Comparison of ENCODE assay signal across 30 cellular contexts in genomic region chr17:9298776-9299295, GRCh38.
"Had no signal": no experiment of that assay in that cellular context is flagged by ENCODE, and none has a peak within 500 bp of the region (broad histone marks: within the 10 kb centered on the region; RNA-seq: fewer than 3 reads in every experiment).

No MANE protein-coding gene starts in this region.

- DNase-seq: activated CD4-positive, alpha-beta T cell treated with anti-CD3 and anti-CD28 coated beads for 4 hours; activated CD4-positive, alpha-beta T cell treated with anti-CD3 and anti-CD28 coated beads, Interleukin-2, amount 50 U/mL, for 4 hours; activated effector memory CD4-positive, alpha-beta T cell treated with anti-CD3 and anti-CD28 coated beads, Interleukin-2, amount 50 U/mL, for 16 hours; activated naive CD4-positive, alpha-beta T cell treated with anti-CD3 and anti-CD28 coated beads for 36 hours; activated naive CD8-positive, alpha-beta T cell treated with anti-CD3 and anti-CD28 coated beads for 36 hours; activated T-cell treated with anti-CD3 and anti-CD28 coated beads, Interleukin-2, amount 50 U/mL, for 1 hour; adrenal gland; aorta; body of pancreas; dorsolateral prefrontal cortex; effector memory CD4-positive, alpha-beta T cell; erythroblast; foreskin fibroblast; heart left ventricle; hypothalamus; kidney glomerular epithelial cell; left lung; lower lobe of right lung; mesendoderm; natural killer cell; occipital lobe; sigmoid colon; stimulated activated naive CD4-positive, alpha-beta T cell treated with Interleukin-2 at 50 U/mL for 16 hours; T-helper 1 cell had no signal

- H3K27me3 ChIP-seq: adrenal gland, body of pancreas, cardiac muscle cell, dorsolateral prefrontal cortex, heart left ventricle, left lung, neural progenitor cell, sigmoid colon, tibial nerve had no signal

- H3K36me3 ChIP-seq: adrenal gland, cardiac muscle cell, lower lobe of right lung, neural progenitor cell, sigmoid colon, tibial nerve had no signal

- H3K27ac ChIP-seq: adrenal gland, body of pancreas, cardiac muscle cell, coronary artery, dorsolateral prefrontal cortex, heart left ventricle, left lung, lower lobe of right lung, neural progenitor cell, parathyroid adenoma, psoas muscle, sigmoid colon, tibial nerve had no signal

- H3K4me3 ChIP-seq: adrenal gland, body of pancreas, cardiac muscle cell, coronary artery, dorsolateral prefrontal cortex, heart left ventricle, left lung, lower lobe of right lung, neural progenitor cell, psoas muscle, sigmoid colon, tibial nerve had no signal

- ATAC-seq: body of pancreas, heart left ventricle, left lung, lower lobe of right lung, natural killer cell had no signal

- H3K9me3 ChIP-seq: adrenal gland, body of pancreas, heart left ventricle, left lung, lower lobe of right lung, psoas muscle, sigmoid colon, tibial nerve had no signal

- H3K4me1 ChIP-seq: adrenal gland, body of pancreas, heart left ventricle, left lung, lower lobe of right lung, neural progenitor cell, parathyroid adenoma, psoas muscle, tibial nerve had no signal
